Comparison of ENCODE assay signal across 7 cellular contexts in the genomic region with DNA sequence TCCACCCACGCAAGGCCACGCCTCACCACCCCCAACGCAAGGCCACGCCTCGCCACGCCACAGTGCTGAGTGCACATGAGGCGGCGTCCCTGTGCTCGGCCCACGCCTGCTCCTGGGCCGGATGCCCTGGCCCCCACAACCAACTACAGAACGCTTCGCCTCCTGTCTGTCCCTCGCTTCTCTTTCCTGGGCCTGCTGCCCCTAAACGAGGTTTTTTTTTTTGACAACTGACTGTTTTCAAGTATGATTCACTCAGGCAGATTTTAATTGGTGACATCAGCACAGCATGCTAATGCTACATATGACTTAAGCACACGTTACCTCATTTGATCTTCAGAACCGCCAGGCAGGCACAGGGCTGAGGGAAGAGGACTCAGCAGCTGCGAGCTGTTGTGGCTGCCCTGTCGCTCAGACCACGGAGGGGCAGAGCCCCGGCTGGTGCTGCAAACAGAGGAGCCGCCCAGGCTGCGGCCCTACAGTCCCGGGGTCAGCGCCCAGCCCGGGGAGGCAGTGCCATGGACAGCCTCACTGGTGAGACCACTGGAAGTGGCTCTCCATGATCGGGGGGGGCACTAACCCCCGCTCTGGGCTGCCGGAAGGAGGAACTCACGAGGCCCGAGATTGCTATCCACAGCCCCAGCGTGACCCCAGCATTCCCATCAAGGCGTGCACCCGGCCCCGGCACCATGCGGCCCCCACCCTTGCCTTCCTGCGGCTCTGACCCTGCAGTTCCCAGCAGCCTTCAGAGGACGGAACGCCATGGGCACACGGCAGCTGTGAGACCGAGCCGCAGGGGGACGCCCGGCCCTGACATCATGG.
DNase-seq lines count a peak whose midpoint lies in the region; ATAC-seq and TF ChIP-seq lines count a peak whose summit lies in the region.

No MANE protein-coding gene starts in this region.

- no peak overlapping the region for H3K4me3 Mint-ChIP-seq in osteocyte (ENCODE audit: unreplicated experiment)

- no peak for TF ChIP-seq CTCF in osteocyte (IDR thresholded peaks at IDR 0.05)

- H3K4me1 Mint-ChIP-seq in osteocyte (ENCODE audit: unreplicated experiment), result peaks cover 30% of the 10 kb centered on the region

- H3K27ac Mint-ChIP-seq in osteocyte (ENCODE audit: unreplicated experiment), result no peak overlapping the region

- peaks cover 10% of the 10 kb centered on the region for H3K9me3 Mint-ChIP-seq in osteocyte (ENCODE audit: unreplicated experiment)

- ATAC-seq in GM19043 (IDR thresholded peaks at IDR 0.05; ENCODE audit: low read depth, unreplicated experiment), result peak; percentile 58
- ATAC-seq in Right ventricle myocardium superior (ENCODE audit: poor library complexity), result peak; percentile 88

- peak overlapping the region in 20 of 21 experiments; percentile 31 to 91 (median 80) for H3K27ac ChIP-seq in skin epidermis

- peaks cover 10% of the 10 kb centered on the region for H3K36me3 Mint-ChIP-seq in osteocyte (ENCODE audit: unreplicated experiment)

- H3K27me3 Mint-ChIP-seq in osteocyte (ENCODE audit: unreplicated experiment), result no peaks in the 10 kb centered on the region

- intact Hi-C loops in Right ventricle myocardium superior (cut with DNase I), result no loop called here

- H3K4me3 ChIP-seq in skin epidermis, result peak overlapping the region in 4 of 7 experiments; percentile 3 to 16 (median 10)

- DNase-seq in HT1080 (ENCODE audit: low read depth) (peak; percentile 50), activated T-cell treated with anti-CD3 and anti-CD28 coated beads for 4 hours (peak; percentile 14), Right ventricle myocardium superior (peak; percentile 89), osteocyte (ENCODE audit: extremely low spot score, unreplicated experiment) (no peak), midbrain (lab: John Stamatoyannopoulos, UW) (no peak)

Comparison
In these comparisons a context has a peak if more than half of its experiments do, and no peak if none do; other contexts are left out.
1. DNase-seq: peak in HT1080 (single experiment), activated T-cell treated with anti-CD3 and anti-CD28 coated beads for 4 hours (single experiment) and Right ventricle myocardium superior (single experiment); none in osteocyte (single experiment) and midbrain (single experiment).